Comparison of ENCODE assay signal across 2 cellular contexts in the genomic region with DNA sequence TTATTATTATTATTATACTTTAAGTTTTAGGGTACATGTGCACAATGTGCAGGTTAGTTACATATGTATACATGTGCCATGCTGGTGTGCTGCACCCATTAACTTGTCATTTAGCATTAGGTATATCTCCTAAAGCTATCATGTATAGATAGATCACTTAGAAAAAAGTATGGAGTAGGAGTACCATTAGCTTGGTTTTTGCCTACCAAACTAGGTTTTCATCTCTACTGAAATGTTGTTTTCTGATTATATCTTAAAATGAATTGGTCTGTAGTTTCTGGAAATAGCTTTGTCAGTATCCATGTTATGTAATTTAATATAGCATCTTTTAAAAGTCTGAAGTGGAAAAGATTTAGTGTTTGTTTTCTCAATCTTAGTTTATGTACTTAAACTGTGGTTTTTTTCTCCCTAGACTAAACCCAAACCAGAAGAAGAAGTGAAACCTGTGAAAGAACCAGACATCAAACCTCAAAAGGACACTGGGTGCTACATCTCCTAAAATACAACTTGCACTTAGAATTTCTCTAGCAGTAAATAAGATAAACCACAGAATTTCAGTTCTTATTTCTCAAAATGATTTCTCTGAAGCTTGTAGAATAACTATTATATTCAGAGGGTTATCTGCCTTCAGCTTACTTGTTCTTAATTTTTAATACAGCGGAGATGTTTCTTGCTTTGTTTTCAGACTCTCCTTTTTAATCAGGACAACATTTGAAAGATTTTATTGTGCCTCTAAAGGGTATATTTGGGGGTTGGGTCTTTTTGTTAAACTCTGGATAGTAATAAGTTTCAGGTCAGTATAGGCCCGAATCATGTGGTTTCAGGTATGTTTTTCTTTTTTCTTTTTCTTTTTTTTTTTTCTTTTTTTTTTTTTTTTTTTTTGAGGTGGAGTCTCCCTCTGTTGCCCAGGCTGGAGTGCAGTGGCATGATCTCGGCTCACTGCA.
A peak's percentile ranks its signal among the peaks of the same experiment; 100 is the strongest.
TF ChIP-seq lines count a peak whose summit lies in the region.

No MANE protein-coding gene starts in this region.

TF ChIP-seq in GM12878, 131 proteins besides CTCF, POLR2A, EP300 and RAD21 (continues in another document):
- TF ChIP-seq, protein P1, sequence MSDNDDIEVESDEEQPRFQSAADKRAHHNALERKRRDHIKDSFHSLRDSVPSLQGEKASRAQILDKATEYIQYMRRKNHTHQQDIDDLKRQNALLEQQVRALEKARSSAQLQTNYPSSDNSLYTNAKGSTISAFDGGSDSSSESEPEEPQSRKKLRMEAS (IDR thresholded peaks at IDR 0.05; ENCODE audit: low read depth, low read length), result no peak
- TF ChIP-seq, protein P2, sequence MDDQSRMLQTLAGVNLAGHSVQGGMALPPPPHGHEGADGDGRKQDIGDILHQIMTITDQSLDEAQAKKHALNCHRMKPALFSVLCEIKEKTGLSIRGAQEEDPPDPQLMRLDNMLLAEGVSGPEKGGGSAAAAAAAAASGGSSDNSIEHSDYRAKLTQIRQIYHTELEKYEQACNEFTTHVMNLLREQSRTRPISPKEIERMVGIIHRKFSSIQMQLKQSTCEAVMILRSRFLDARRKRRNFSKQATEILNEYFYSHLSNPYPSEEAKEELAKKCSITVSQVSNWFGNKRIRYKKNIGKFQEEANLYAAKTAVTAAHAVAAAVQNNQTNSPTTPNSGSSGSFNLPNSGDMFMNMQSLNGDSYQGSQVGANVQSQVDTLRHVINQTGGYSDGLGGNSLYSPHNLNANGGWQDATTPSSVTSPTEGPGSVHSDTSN (IDR thresholded peaks at IDR 0.05; ENCODE audit: insufficient replicate concordance, low read depth, low read length), result no peak
- TF ChIP-seq ZNF384 (IDR thresholded peaks at IDR 0.05; ENCODE audit: borderline replicate concordance, low read depth, low read length), result peak; percentile 74
- TF ChIP-seq TBL1XR1 (IDR thresholded peaks at IDR 0.05; ENCODE audit: low read depth, low read length), result peak; percentile 96
- TF ChIP-seq, protein P3, sequence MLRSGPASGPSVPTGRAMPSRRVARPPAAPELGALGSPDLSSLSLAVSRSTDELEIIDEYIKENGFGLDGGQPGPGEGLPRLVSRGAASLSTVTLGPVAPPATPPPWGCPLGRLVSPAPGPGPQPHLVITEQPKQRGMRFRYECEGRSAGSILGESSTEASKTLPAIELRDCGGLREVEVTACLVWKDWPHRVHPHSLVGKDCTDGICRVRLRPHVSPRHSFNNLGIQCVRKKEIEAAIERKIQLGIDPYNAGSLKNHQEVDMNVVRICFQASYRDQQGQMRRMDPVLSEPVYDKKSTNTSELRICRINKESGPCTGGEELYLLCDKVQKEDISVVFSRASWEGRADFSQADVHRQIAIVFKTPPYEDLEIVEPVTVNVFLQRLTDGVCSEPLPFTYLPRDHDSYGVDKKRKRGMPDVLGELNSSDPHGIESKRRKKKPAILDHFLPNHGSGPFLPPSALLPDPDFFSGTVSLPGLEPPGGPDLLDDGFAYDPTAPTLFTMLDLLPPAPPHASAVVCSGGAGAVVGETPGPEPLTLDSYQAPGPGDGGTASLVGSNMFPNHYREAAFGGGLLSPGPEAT (IDR thresholded peaks at IDR 0.05; ENCODE audit: low read depth), result peak; percentile 89
- 0 out of 3 replicates have a peak, but pooled peaks have one; percentile 35 for TF ChIP-seq POU2F2 (IDR thresholded peaks at IDR 0.05; ENCODE audit: borderline replicate concordance, low read depth, low read length)
- peak; percentile 93; the same call in 1 of the 2 replicates for TF ChIP-seq FOXM1 (IDR thresholded peaks at IDR 0.05; ENCODE audit: low read depth, low read length)
- TF ChIP-seq, protein P4, sequence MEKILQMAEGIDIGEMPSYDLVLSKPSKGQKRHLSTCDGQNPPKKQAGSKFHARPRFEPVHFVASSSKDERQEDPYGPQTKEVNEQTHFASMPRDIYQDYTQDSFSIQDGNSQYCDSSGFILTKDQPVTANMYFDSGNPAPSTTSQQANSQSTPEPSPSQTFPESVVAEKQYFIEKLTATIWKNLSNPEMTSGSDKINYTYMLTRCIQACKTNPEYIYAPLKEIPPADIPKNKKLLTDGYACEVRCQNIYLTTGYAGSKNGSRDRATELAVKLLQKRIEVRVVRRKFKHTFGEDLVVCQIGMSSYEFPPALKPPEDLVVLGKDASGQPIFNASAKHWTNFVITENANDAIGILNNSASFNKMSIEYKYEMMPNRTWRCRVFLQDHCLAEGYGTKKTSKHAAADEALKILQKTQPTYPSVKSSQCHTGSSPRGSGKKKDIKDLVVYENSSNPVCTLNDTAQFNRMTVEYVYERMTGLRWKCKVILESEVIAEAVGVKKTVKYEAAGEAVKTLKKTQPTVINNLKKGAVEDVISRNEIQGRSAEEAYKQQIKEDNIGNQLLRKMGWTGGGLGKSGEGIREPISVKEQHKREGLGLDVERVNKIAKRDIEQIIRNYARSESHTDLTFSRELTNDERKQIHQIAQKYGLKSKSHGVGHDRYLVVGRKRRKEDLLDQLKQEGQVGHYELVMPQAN (conservative IDR thresholded peaks at IDR 0.05), result no peak
- peak; percentile 86 for TF ChIP-seq PAX5 (IDR thresholded peaks at IDR 0.05; ENCODE audit: borderline replicate concordance, low read depth, low read length)
- peak; percentile 93; the same call in 1 of the 2 replicates for TF ChIP-seq RCOR1 (conservative IDR thresholded peaks at IDR 0.05; ENCODE audit: low read depth, low read length)
- TF ChIP-seq, protein P5, sequence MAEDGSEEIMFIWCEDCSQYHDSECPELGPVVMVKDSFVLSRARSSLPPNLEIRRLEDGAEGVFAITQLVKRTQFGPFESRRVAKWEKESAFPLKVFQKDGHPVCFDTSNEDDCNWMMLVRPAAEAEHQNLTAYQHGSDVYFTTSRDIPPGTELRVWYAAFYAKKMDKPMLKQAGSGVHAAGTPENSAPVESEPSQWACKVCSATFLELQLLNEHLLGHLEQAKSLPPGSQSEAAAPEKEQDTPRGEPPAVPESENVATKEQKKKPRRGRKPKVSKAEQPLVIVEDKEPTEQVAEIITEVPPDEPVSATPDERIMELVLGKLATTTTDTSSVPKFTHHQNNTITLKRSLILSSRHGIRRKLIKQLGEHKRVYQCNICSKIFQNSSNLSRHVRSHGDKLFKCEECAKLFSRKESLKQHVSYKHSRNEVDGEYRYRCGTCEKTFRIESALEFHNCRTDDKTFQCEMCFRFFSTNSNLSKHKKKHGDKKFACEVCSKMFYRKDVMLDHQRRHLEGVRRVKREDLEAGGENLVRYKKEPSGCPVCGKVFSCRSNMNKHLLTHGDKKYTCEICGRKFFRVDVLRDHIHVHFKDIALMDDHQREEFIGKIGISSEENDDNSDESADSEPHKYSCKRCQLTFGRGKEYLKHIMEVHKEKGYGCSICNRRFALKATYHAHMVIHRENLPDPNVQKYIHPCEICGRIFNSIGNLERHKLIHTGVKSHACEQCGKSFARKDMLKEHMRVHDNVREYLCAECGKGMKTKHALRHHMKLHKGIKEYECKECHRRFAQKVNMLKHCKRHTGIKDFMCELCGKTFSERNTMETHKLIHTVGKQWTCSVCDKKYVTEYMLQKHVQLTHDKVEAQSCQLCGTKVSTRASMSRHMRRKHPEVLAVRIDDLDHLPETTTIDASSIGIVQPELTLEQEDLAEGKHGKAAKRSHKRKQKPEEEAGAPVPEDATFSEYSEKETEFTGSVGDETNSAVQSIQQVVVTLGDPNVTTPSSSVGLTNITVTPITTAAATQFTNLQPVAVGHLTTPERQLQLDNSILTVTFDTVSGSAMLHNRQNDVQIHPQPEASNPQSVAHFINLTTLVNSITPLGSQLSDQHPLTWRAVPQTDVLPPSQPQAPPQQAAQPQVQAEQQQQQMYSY (CRISPR knock-in tag; IDR thresholded peaks at IDR 0.05), result no peak

TF ChIP-seq in WTC11, 78 proteins besides CTCF, POLR2A, EP300 and RAD21:
- TF ChIP-seq CREM (CRISPR knock-in tag; IDR thresholded peaks at IDR 0.05), result no peak
- TF ChIP-seq SOX15 (CRISPR knock-in tag; IDR thresholded peaks at IDR 0.05), result no peak
TF ChIP-seq in WTC11: peak in this region for 0.
